18 cellular contexts compared by ENCODE assay signal in the genomic region with DNA sequence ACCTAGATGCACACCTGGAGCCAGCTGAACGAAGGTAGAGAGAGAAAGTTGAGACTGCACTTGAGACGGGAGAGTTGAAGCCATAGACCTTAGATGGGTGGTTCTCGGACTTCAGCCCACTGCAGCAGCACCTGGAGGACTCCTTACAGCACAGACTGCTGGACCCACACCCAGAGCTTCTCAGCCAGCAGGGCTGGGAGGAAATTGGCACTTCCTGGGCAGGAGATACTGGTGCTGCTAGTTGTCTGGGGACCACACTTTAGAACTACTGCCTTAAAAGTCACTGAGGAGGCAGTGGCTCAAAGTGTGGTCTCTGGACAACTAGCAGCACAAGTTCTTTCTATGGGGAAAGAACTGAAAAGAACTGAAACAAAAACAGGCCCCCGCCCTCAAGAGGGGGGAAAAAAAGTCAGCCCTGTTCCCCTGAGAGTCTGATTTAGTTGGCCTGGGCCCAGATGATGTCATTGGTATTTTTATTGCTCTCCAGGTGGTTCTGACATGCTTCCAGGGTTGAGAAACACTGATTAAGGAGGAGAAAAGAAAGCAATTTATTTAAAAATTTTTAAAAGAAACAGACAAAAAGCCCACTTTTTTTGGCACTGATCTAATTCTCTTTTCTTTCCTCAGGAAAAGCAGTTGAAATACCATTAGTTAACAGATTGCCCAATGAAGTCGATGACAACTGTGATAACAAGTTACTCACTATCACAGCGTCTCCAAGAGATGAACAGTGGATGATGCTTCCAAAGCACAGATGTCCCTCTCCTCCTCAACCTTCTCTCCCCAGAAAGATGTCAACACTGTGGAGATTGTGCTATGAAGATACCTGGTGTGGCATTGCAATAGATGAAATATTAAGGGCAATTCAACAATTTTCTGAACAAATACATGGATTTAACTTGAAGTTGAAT.
DNase-seq lines count a peak whose midpoint lies in the region; ATAC-seq, FAIRE-seq and TF ChIP-seq lines count a peak whose summit lies in the region.
"Had no signal": no experiment of that assay in that cellular context is flagged by ENCODE, and none has a peak within 500 bp of the region (broad histone marks: within the 10 kb centered on the region; RNA-seq: fewer than 3 reads in every experiment).

No MANE protein-coding gene starts in this region.

- WGBS in GM23248 (ENCODE audit: low coverage in 1 of 2, low lambda C conversion rate in 2 of 2, missing lambda C conversion rate in 2 of 2), 2 experiments: 10 to 11% methylated on average over 6 of the region's 6 CpGs
- no CpG with 5 or more reads among the region's 6 CpGs for WGBS in mesendoderm (ENCODE audit: extremely low coverage, insufficient coverage, low lambda C conversion rate)

- H3K4me3 ChIP-seq in GM23248: no peak overlapping the region
- no peak overlapping the region for H3K4me3 ChIP-seq in astrocyte (ENCODE audit: insufficient read depth, low read depth, low read length)
- no peak overlapping the region for H3K4me3 ChIP-seq in mesendoderm (ENCODE audit: low read length)
- H3K4me3 ChIP-seq: lung had no signal

- H3K18ac ChIP-seq in mesendoderm (ENCODE audit: low read length): no peak overlapping the region

- H3K9ac ChIP-seq in GM23248 (no peak overlapping the region), astrocyte (ENCODE audit: low read length) (no peak overlapping the region), mesendoderm (ENCODE audit: low read length) (no peak overlapping the region)

- no peak overlapping the region for H3K4me2 ChIP-seq in GM23248 (ENCODE audit: unreplicated experiment)
- H3K4me2 ChIP-seq in astrocyte (ENCODE audit: low read length): peak overlapping the region; percentile 49
- no peak overlapping the region for H3K4me2 ChIP-seq in mesendoderm (ENCODE audit: low read length)

- H3K4ac ChIP-seq in mesendoderm (ENCODE audit: low read depth, low read length): no peak overlapping the region

- peak overlapping the region; percentile 47 for H3K56ac ChIP-seq in mesendoderm (ENCODE audit: low read length)

- peaks cover 2% of the 10 kb centered on the region for H3K9me3 Mint-ChIP-seq in astrocyte (ENCODE audit: unreplicated experiment)
- H3K9me3 Mint-ChIP-seq in nephron progenitor cell: peaks cover 12% of the 10 kb centered on the region
- H3K9me3 Mint-ChIP-seq: activated naive CD4-positive, alpha-beta T cell treated with anti-CD3 and anti-CD28 coated beads, Interleukin-2, amount 10 ng/mL, durations not matched to agents 7 days and 5 days had no signal

- H3K23ac ChIP-seq in mesendoderm (ENCODE audit: low read length): no peak overlapping the region

- H2BK15ac ChIP-seq in mesendoderm (replicated peaks; ENCODE audit: low read depth): no peak overlapping the region

- H3K4me1 ChIP-seq in GM23248 (ENCODE audit: insufficient read depth): no peaks in the 10 kb centered on the region
- H3K4me1 ChIP-seq in astrocyte (ENCODE audit: insufficient read depth, low read length): peaks cover 9% of the 10 kb centered on the region
- H3K4me1 ChIP-seq in mesendoderm (ENCODE audit: control insufficient read depth, low read depth, low read length): no peaks in the 10 kb centered on the region

- no peaks in the 10 kb centered on the region for H3F3A ChIP-seq in GM23248 (ENCODE audit: insufficient read depth)

- H3K79me2 ChIP-seq in GM23248 (ENCODE audit: insufficient read depth) (no peaks in the 10 kb centered on the region), astrocyte (ENCODE audit: insufficient read depth, low read length) (no peaks in the 10 kb centered on the region), mesendoderm (ENCODE audit: control insufficient read depth, insufficient read depth, low read length) (no peaks in the 10 kb centered on the region)

- H4K5ac ChIP-seq in mesendoderm (ENCODE audit: low read length): no peak overlapping the region

- no peak overlapping the region for H2BK5ac ChIP-seq in mesendoderm (ENCODE audit: low read length)

- TF ChIP-seq CTCF in astrocyte (IDR thresholded peaks at IDR 0.05; ENCODE audit: insufficient read depth, low read depth, low read length): no peak
- no peak for TF ChIP-seq CTCF in nephron progenitor cell (IDR thresholded peaks at IDR 0.05)

- H4K8ac ChIP-seq in mesendoderm (ENCODE audit: low read depth, low read length): no peak overlapping the region

- H3K36me3 Mint-ChIP-seq in astrocyte (ENCODE audit: low read depth, unreplicated experiment) (no peaks in the 10 kb centered on the region), nephron progenitor cell (ENCODE audit: low read depth) (no peaks in the 10 kb centered on the region)
- H3K36me3 Mint-ChIP-seq: activated naive CD4-positive, alpha-beta T cell treated with anti-CD3 and anti-CD28 coated beads, Interleukin-2, amount 10 ng/mL, durations not matched to agents 7 days and 5 days; CD14-positive monocyte had no signal

- H3K79me1 ChIP-seq in mesendoderm (ENCODE audit: low read length): no peaks in the 10 kb centered on the region

- no peak for DNase-seq in GM12892 (ENCODE audit: insufficient read length)
- peak; percentile 5 for DNase-seq in GM23248
- peak; percentile 18 for DNase-seq in astrocyte (ENCODE audit: low read depth)
- DNase-seq in mesendoderm: peak; percentile 63
- DNase-seq in head of caudate nucleus: no peak
- DNase-seq in nephron progenitor cell: no peak
- DNase-seq: activated naive CD4-positive, alpha-beta T cell treated with anti-CD3 and anti-CD28 coated beads, Interleukin-2, amount 10 ng/mL, durations not matched to agents 7 days and 5 days; central memory CD4-positive, alpha-beta T cell; MV-4-11; stimulated activated naive CD8-positive, alpha-beta T cell treated with anti-CD3 and anti-CD28 coated beads, Interleukin-15, amount 100 ng/mL, for 72 hours had no signal

- H3K4me3 Mint-ChIP-seq in astrocyte (ENCODE audit: unreplicated experiment) (no peak overlapping the region), nephron progenitor cell (no peak overlapping the region)
- H3K4me3 Mint-ChIP-seq: activated naive CD4-positive, alpha-beta T cell treated with anti-CD3 and anti-CD28 coated beads, Interleukin-2, amount 10 ng/mL, durations not matched to agents 7 days and 5 days; CD14-positive monocyte; stimulated activated naive CD8-positive, alpha-beta T cell treated with anti-CD3 and anti-CD28 coated beads, Interleukin-15, amount 100 ng/mL, for 72 hours; WTC11 had no signal

- H3K36me3 ChIP-seq in GM23248 (ENCODE audit: low read depth): no peaks in the 10 kb centered on the region
- H3K36me3 ChIP-seq in astrocyte (ENCODE audit: insufficient read depth, low read length): no peaks in the 10 kb centered on the region
- H3K36me3 ChIP-seq in mesendoderm (ENCODE audit: control insufficient read depth, insufficient read depth, low read length): no peaks in the 10 kb centered on the region
- H3K36me3 ChIP-seq: neutrophil had no signal

- peaks cover 42% of the 10 kb centered on the region for H3K27me3 ChIP-seq in GM23248 (replicated peaks; ENCODE audit: insufficient read depth)
- H3K27me3 ChIP-seq in astrocyte (ENCODE audit: insufficient read depth, low read length): peaks cover 4% of the 10 kb centered on the region
- H3K27me3 ChIP-seq in mesendoderm (ENCODE audit: insufficient read depth, low read length, poor library complexity): no peaks in the 10 kb centered on the region
- H3K27me3 ChIP-seq: neutrophil had no signal

- no peak overlapping the region for H2AK5ac ChIP-seq in mesendoderm (ENCODE audit: low read length)

- H3K27ac ChIP-seq in GM23248 (no peak overlapping the region), astrocyte (ENCODE audit: low read depth, low read length) (no peak overlapping the region), mesendoderm (ENCODE audit: low read depth, low read length) (no peak overlapping the region)
- H3K27ac ChIP-seq: neutrophil had no signal

- H4K20me1 ChIP-seq in GM23248 (ENCODE audit: insufficient read depth) (no peaks in the 10 kb centered on the region), astrocyte (ENCODE audit: insufficient read depth, low read length) (no peaks in the 10 kb centered on the region)

- H2AFZ ChIP-seq in GM23248 (no peak overlapping the region), astrocyte (ENCODE audit: low read depth, low read length) (no peak overlapping the region)

- H3K9me3 ChIP-seq in GM23248 (ENCODE audit: low read depth) (no peaks in the 10 kb centered on the region), astrocyte (ENCODE audit: insufficient read depth, low read depth, low read length) (no peaks in the 10 kb centered on the region)
- H3K9me3 ChIP-seq: neutrophil had no signal

- in situ Hi-C loops in GM23248 (cut with MboI): no loop called here

- H2BK120ac ChIP-seq in mesendoderm (ENCODE audit: low read depth, low read length): no peak overlapping the region

- no peaks in the 10 kb centered on the region for H3K9me2 ChIP-seq in GM23248 (ENCODE audit: insufficient read depth)

- intact Hi-C loops in head of caudate nucleus (cut with DNase I): no loop called here

- TF ChIP-seq POLR2A in GM12892 (IDR thresholded peaks at IDR 0.05; ENCODE audit: low read depth, low read length): no peak

- H3K27me3 Mint-ChIP-seq in astrocyte (ENCODE audit: low read depth, unreplicated experiment) (no peaks in the 10 kb centered on the region), nephron progenitor cell (ENCODE audit: low read depth, poor library complexity) (no peaks in the 10 kb centered on the region)
- H3K27me3 Mint-ChIP-seq: activated naive CD4-positive, alpha-beta T cell treated with anti-CD3 and anti-CD28 coated beads, Interleukin-2, amount 10 ng/mL, durations not matched to agents 7 days and 5 days; stimulated activated naive CD8-positive, alpha-beta T cell treated with anti-CD3 and anti-CD28 coated beads, Interleukin-15, amount 100 ng/mL, for 72 hours had no signal

- H3K4me1 Mint-ChIP-seq in astrocyte (ENCODE audit: low read depth, unreplicated experiment) (peaks cover 12% of the 10 kb centered on the region), nephron progenitor cell (peaks cover 4% of the 10 kb centered on the region)
- H3K4me1 Mint-ChIP-seq: activated naive CD4-positive, alpha-beta T cell treated with anti-CD3 and anti-CD28 coated beads, Interleukin-2, amount 10 ng/mL, durations not matched to agents 7 days and 5 days; CD14-positive monocyte; stimulated activated naive CD8-positive, alpha-beta T cell treated with anti-CD3 and anti-CD28 coated beads, Interleukin-15, amount 100 ng/mL, for 72 hours had no signal

- FAIRE-seq in GM12892 (lab: Jason Lieb, UNC): peak; percentile 75
- no peak for FAIRE-seq in astrocyte (lab: Jason Lieb, UNC)
- FAIRE-seq: endothelial cell of umbilical vein, GM18507 had no signal

- no peak overlapping the region for H3K27ac Mint-ChIP-seq in astrocyte (ENCODE audit: unreplicated experiment)
- no peak overlapping the region for H3K27ac Mint-ChIP-seq in nephron progenitor cell
- H3K27ac Mint-ChIP-seq: activated naive CD4-positive, alpha-beta T cell treated with anti-CD3 and anti-CD28 coated beads, Interleukin-2, amount 10 ng/mL, durations not matched to agents 7 days and 5 days; CD14-positive monocyte; stimulated activated naive CD8-positive, alpha-beta T cell treated with anti-CD3 and anti-CD28 coated beads, Interleukin-15, amount 100 ng/mL, for 72 hours; WTC11 had no signal

- ATAC-seq in HG03469 (IDR thresholded peaks at IDR 0.05; ENCODE audit: unreplicated experiment): no peak
- no peak for ATAC-seq in HG03457 (IDR thresholded peaks at IDR 0.05; ENCODE audit: unreplicated experiment)
- ATAC-seq: stimulated activated naive CD8-positive, alpha-beta T cell treated with anti-CD3 and anti-CD28 coated beads, Interleukin-15, amount 100 ng/mL, for 72 hours; WTC11 had no signal

Comparison
In these comparisons a context has a peak if more than half of its experiments do, and no peak if none do; other contexts are left out.
1. DNase-seq: peak in GM23248 (single experiment), astrocyte (single experiment) and mesendoderm (single experiment); none in GM12892 (single experiment), head of caudate nucleus (0 of 42) and nephron progenitor cell (single experiment).